ENCODE assay signal across 15 cellular contexts in the genomic region with DNA sequence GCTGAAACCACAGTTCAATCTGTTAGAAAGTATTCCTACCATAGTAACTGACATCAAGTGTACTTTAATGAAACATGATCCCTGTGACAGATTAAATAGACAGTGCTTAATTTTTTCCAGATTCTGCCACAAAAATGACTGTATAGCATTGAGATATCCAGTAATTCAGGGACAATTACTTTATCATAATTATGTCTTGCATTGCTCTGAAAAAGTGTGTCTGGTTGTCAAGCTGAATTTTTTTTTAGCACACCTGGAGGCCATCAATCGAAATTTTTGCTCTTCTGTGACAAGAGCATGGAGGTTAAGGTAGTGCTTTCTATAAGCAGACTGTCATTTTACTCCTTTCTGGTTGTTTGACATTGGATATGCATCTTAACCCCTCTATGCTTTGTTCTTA.
"Had no signal": no experiment of that assay in that cellular context is flagged by ENCODE, and none has a peak within 500 bp of the region (broad histone marks: within the 10 kb centered on the region; RNA-seq: fewer than 3 reads in every experiment).

No MANE protein-coding gene starts in this region.

- H3K27ac Mint-ChIP-seq: activated CD4-positive, alpha-beta T cell treated with anti-CD3 and anti-CD28 coated beads, Interleukin-2, amount 10 ng/mL, durations not matched to agents 7 days and 5 days; activated naive CD8-positive, alpha-beta T cell; activated T-cell treated with anti-CD3 and anti-CD28 coated beads, Interleukin-2, amount 50 U/mL, for 72 hours; natural killer cell; stimulated activated memory B cell treated with anti-CD40 and anti-IgM and Interleukin-4, amounts not matched to agents 10 μg/mL and 1 μg/mL and 100 μg/mL, for 72 hours had no signal

- DNase-seq: activated CD4-positive, alpha-beta T cell treated with anti-CD3 and anti-CD28 coated beads, Interleukin-2, amount 10 ng/mL, durations not matched to agents 7 days and 5 days; activated CD4-positive, CD25-positive, alpha-beta regulatory T cell; activated CD8-positive, alpha-beta memory T cell treated with anti-CD3 and anti-CD28 coated beads, Interleukin-2, amount 50 U/mL, for 48 hours; activated gamma-delta T cell treated with Interleukin-2 at 50 U/mL for 16 hours; activated T-cell treated with anti-CD3 and anti-CD28 coated beads, Interleukin-2, amount 50 U/mL, for 72 hours; anterior cingulate cortex; cortex of kidney; effector CD4-positive, alpha-beta T cell; mesendoderm; natural killer cell; occipital lobe; stimulated activated CD4-positive, alpha-beta T cell treated with anti-CD3 and anti-CD28 coated beads, Interleukin-2, amount 100 ng/mL, for 48 hours had no signal

- ATAC-seq: activated T-cell treated with anti-CD3 and anti-CD28 coated beads, Interleukin-2, amount 50 U/mL, for 72 hours; natural killer cell; stimulated activated memory B cell treated with anti-CD40 and anti-IgM and Interleukin-4, amounts not matched to agents 10 μg/mL and 1 μg/mL and 100 μg/mL, for 72 hours had no signal

- H3K4me1 Mint-ChIP-seq: activated CD4-positive, alpha-beta T cell treated with anti-CD3 and anti-CD28 coated beads, Interleukin-2, amount 10 ng/mL, durations not matched to agents 7 days and 5 days; natural killer cell; stimulated activated memory B cell treated with anti-CD40 and anti-IgM and Interleukin-4, amounts not matched to agents 10 μg/mL and 1 μg/mL and 100 μg/mL, for 72 hours had no signal

- H3K9me3 Mint-ChIP-seq: activated CD4-positive, alpha-beta T cell treated with anti-CD3 and anti-CD28 coated beads, Interleukin-2, amount 10 ng/mL, durations not matched to agents 7 days and 5 days; stimulated activated memory B cell treated with anti-CD40 and anti-IgM and Interleukin-4, amounts not matched to agents 10 μg/mL and 1 μg/mL and 100 μg/mL, for 72 hours had no signal

- H3K4me3 Mint-ChIP-seq: activated CD4-positive, alpha-beta T cell treated with anti-CD3 and anti-CD28 coated beads, Interleukin-2, amount 10 ng/mL, durations not matched to agents 7 days and 5 days; activated naive CD8-positive, alpha-beta T cell; activated T-cell treated with anti-CD3 and anti-CD28 coated beads, Interleukin-2, amount 50 U/mL, for 72 hours; natural killer cell; stimulated activated memory B cell treated with anti-CD40 and anti-IgM and Interleukin-4, amounts not matched to agents 10 μg/mL and 1 μg/mL and 100 μg/mL, for 72 hours had no signal

- H3K27me3 Mint-ChIP-seq: activated CD4-positive, alpha-beta T cell treated with anti-CD3 and anti-CD28 coated beads, Interleukin-2, amount 10 ng/mL, durations not matched to agents 7 days and 5 days; activated naive CD8-positive, alpha-beta T cell; stimulated activated memory B cell treated with anti-CD40 and anti-IgM and Interleukin-4, amounts not matched to agents 10 μg/mL and 1 μg/mL and 100 μg/mL, for 72 hours had no signal

- H3K36me3 Mint-ChIP-seq: activated naive CD8-positive, alpha-beta T cell; stimulated activated memory B cell treated with anti-CD40 and anti-IgM and Interleukin-4, amounts not matched to agents 10 μg/mL and 1 μg/mL and 100 μg/mL, for 72 hours had no signal

- FAIRE-seq: endothelial cell of umbilical vein had no signal
